9 cellular contexts compared by ENCODE assay signal in the genomic region with DNA sequence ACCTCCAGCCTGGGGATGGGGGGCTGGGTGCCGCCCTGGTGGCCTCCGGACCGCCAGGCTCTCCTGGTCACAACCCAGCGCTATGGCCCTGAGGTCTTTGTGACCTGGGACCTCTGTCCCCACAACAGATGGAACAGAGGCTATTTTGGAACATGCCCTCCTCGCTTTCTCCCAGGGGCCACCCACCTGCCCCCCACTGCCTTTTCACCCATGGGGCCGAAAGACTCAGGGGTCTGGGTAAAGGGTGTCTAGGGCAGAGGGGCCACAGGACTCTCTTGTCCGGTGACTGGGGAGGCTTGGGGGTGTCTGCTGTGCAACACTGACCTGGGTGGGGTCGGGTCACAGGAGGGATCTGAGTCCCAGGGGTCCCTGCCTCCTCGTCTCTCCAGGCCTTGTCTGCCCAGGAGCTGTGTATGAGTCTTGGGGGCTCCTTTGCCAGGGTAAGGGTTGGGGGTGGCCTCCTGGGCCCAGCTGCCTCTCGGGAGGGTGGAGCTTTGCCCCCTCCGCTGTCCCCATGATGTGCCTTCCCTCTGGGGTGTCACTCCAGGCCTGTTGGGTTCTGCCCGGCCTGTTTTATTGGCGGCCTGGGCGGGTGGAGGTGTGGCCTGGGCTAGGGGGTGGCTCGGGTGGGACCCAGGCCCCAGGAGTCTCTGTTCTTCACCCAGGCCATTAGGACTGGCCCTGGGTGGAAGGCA. TPM values are rescaled to one million over a fixed set of nuclear protein-coding genes. Genes with fewer than 3 reads are reported as not detected.
DNase-seq lines count a peak whose midpoint lies in the region; ATAC-seq, FAIRE-seq and TF ChIP-seq lines count a peak whose summit lies in the region.
"Had no signal": no experiment of that assay in that cellular context is flagged by ENCODE, and none has a peak within 500 bp of the region (broad histone marks: within the 10 kb centered on the region; RNA-seq: fewer than 3 reads in every experiment).

No MANE protein-coding gene starts in this region.

- H2BK120ac ChIP-seq in mesendoderm (ENCODE audit: low read depth, low read length), result peak overlapping the region; percentile 96

- no peak overlapping the region for H2AK5ac ChIP-seq in mesendoderm (ENCODE audit: low read length)

- H3K9me3 ChIP-seq in heart right ventricle (no peaks in the 10 kb centered on the region), K562 (replicated peaks; ENCODE audit: control insufficient read depth, insufficient read depth, low read depth, low read length) (no peaks in the 10 kb centered on the region), upper lobe of right lung (no peaks in the 10 kb centered on the region)

- peak overlapping the region in 7 of 10 donors; percentile 70 to 98 (median 87) for H3K27ac ChIP-seq in heart right ventricle
- H3K27ac ChIP-seq in K562 (ENCODE audit: extremely low read depth, low read depth, low read length), result peak overlapping the region; percentile 31
- peak overlapping the region; percentile 36 for H3K27ac ChIP-seq in mesendoderm (ENCODE audit: low read depth, low read length)
- peak overlapping the region; percentile 77 for H3K27ac ChIP-seq in upper lobe of right lung

- no peak for TF ChIP-seq POLR2A in K562 (conservative IDR thresholded peaks at IDR 0.05)

- no peak overlapping the region for H2BK15ac ChIP-seq in mesendoderm (replicated peaks; ENCODE audit: low read depth)

- POLR2A ChIA-PET in K562 (lab: Yijun Ruan, JAX), result no interaction called here

- H2BK5ac ChIP-seq in mesendoderm (ENCODE audit: low read length), result peak overlapping the region; percentile 49

- TF ChIP-seq EP300 in K562 (IDR thresholded peaks at IDR 0.05; ENCODE audit: low read length), result no peak

- H3K4ac ChIP-seq in mesendoderm (ENCODE audit: low read depth, low read length), result peak overlapping the region; percentile 99

- no peak for TF ChIP-seq CTCF in heart right ventricle (IDR thresholded peaks at IDR 0.05)
- no peak for TF ChIP-seq CTCF in K562 (IDR thresholded peaks at IDR 0.05 in 2 of 3, conservative IDR thresholded peaks at IDR 0.05 in 1 of 3; ENCODE audit: insufficient read depth in 2 of 3, low read depth in 1 of 3, low read length in 3 of 3)
- no peak for TF ChIP-seq CTCF in upper lobe of right lung (IDR thresholded peaks at IDR 0.05)

- H4K5ac ChIP-seq in mesendoderm (ENCODE audit: low read length), result no peak overlapping the region

- peak overlapping the region; percentile 89 for H3K56ac ChIP-seq in mesendoderm (ENCODE audit: low read length)

- H3K23ac ChIP-seq in mesendoderm (ENCODE audit: low read length), result peak overlapping the region; percentile 45

- FAIRE-seq in K562 (lab: Jason Lieb, UNC), result no peak
- FAIRE-seq: D721Med had no signal

- in situ Hi-C loops in K562 (cut with MboI), result no loop called here

- H3K4me1 ChIP-seq in heart right ventricle (peaks cover 12 to 51% (median 25%) of the 10 kb centered on the region in 9 donors), K562 (replicated peaks in 1 of 2; ENCODE audit: control insufficient read depth in 2 of 2, insufficient read depth in 2 of 2, low read length in 2 of 2) (peaks cover 5 to 74% of the 10 kb centered on the region in 2 experiments; a peak in 4 of 5 replicates), mesendoderm (ENCODE audit: control insufficient read depth, low read depth, low read length) (no peaks in the 10 kb centered on the region), upper lobe of right lung (peaks cover 14% of the 10 kb centered on the region)

- no peaks in the 10 kb centered on the region for H3K9me1 ChIP-seq in K562 (ENCODE audit: control insufficient read depth, insufficient read depth, low read length)

- no peak overlapping the region for H2AFZ ChIP-seq in K562 (ENCODE audit: low read depth, low read length)

- H3K4me2 ChIP-seq in K562 (ENCODE audit: insufficient read depth, low read length) (peak overlapping the region; percentile 34), mesendoderm (ENCODE audit: low read length) (peak overlapping the region; percentile 18)

- peak overlapping the region; percentile 76 for H4K8ac ChIP-seq in mesendoderm (ENCODE audit: low read depth, low read length)

- peak overlapping the region; percentile 100 for H3K18ac ChIP-seq in mesendoderm (ENCODE audit: low read length)

- no TSS peak for BruUV-seq in K562 (replicated peaks; lab: Mats Ljungman, UMichigan)

- peaks cover 80% of the 10 kb centered on the region for H3K79me2 ChIP-seq in K562 (ENCODE audit: control insufficient read depth, insufficient read depth, low read length)
- peaks cover 37% of the 10 kb centered on the region for H3K79me2 ChIP-seq in mesendoderm (ENCODE audit: control insufficient read depth, insufficient read depth, low read length)

- 67 to 71% methylated on average over 15 of the region's 15 CpGs for WGBS in heart right ventricle, 2 donors
- WGBS in K562 (ENCODE audit: insufficient coverage, low coverage, missing lambda C conversion rate), result 49% methylated on average over 12 of the region's 15 CpGs
- no CpG with 5 or more reads among the region's 15 CpGs for WGBS in mesendoderm (ENCODE audit: extremely low coverage, insufficient coverage, low lambda C conversion rate)

- H4K20me1 ChIP-seq in K562 (replicated peaks; ENCODE audit: control insufficient read depth, insufficient read depth, low read length), result no peaks in the 10 kb centered on the region; the same call in 1 of the 2 replicates

- H3K36me3 ChIP-seq in heart right ventricle (peaks cover 0 to 7% (median 0%) of the 10 kb centered on the region in 9 donors), K562 (ENCODE audit: control insufficient read depth, insufficient read depth, low read length) (peaks cover 44% of the 10 kb centered on the region; the same call in 2 of the 3 replicates), mesendoderm (ENCODE audit: control insufficient read depth, insufficient read depth, low read length) (peaks cover 2% of the 10 kb centered on the region), upper lobe of right lung (peaks cover 8% of the 10 kb centered on the region)

- H3K4me3 ChIP-seq in heart right ventricle (peak overlapping the region in 8 of 10 donors; percentile 67 to 99 (median 86)), K562 (peak overlapping the region; percentile 99), mesendoderm (ENCODE audit: low read length) (no peak overlapping the region), upper lobe of right lung (peak overlapping the region; percentile 91)

- CTCF ChIA-PET in K562 (lab: Yijun Ruan, JAX; ENCODE audit: low intra/inter-chr PET ratio), result interaction anchor here (0.5 kb wide), 1 partner anchor 278 kb away, joined by 3 read pairs; the partner anchor contains the start of gene STK11

- TF ChIP-seq RAD21 in K562 (CRISPR knock-in tag; conservative IDR thresholded peaks at IDR 0.05 in 1 of 2, IDR thresholded peaks at IDR 0.05 in 1 of 2), result no peak

- ATAC-seq in heart right ventricle (no peak), Right ventricle myocardium inferior (no peak), K562 (no peak), upper lobe of right lung (no peak)

- H3K9ac ChIP-seq in K562 (ENCODE audit: insufficient read depth in 1 of 2, low read depth in 2 of 2, low read length in 2 of 2), result peak overlapping the region; percentile 87 to 99; a peak in 3 of 4 replicates
- H3K9ac ChIP-seq in mesendoderm (ENCODE audit: low read length), result peak overlapping the region; percentile 78

- DNase-seq in heart right ventricle, result peak in 1 of 2 donors; percentile 14
- no peak for DNase-seq in Right ventricle myocardium inferior (ENCODE audit: missing footprints)
- DNase-seq in K562 (ENCODE audit: extremely low read depth in 1 of 4, low spot score in 3 of 4), result no peak
- DNase-seq in mesendoderm, result no peak
- no peak for DNase-seq in upper lobe of right lung
- no peak for DNase-seq in activated CD8-positive, alpha-beta memory T cell treated with anti-CD3 and anti-CD28 coated beads for 24 hours
- no peak for DNase-seq in globus pallidus (ENCODE audit: low spot score)
- no peak for DNase-seq in NCI-H69 (lab: John Stamatoyannopoulos, UW)

- H3K79me1 ChIP-seq in mesendoderm (ENCODE audit: low read length), result peaks cover 6% of the 10 kb centered on the region

- intact Hi-C loops in heart right ventricle (cut with DNase I) (loop anchor here in 4 of 10 donors (2.0 to 10.0 kb wide), 4 partner anchors 69 to 317 kb away; partner anchors contain the start of genes ATP5F1D (in 2 of the 4), CBARP (in 1 of the 4) and MIDN (in 1 of the 4)), Right ventricle myocardium inferior (cut with DNase I) (loop anchor here (10.0 kb wide), 1 partner anchor 317 kb away; the partner anchor contains the start of genes ATP5F1D and MIDN), K562 (cut with micrococcal nuclease) (no loop called here), upper lobe of right lung (cut with DNase I) (no loop called here)

- H3K27me3 ChIP-seq in heart right ventricle (no peaks in the 10 kb centered on the region), K562 (ENCODE audit: control insufficient read depth in 2 of 2, insufficient read depth in 2 of 2, low read length in 2 of 2) (no peaks in the 10 kb centered on the region), mesendoderm (ENCODE audit: insufficient read depth, low read length, poor library complexity) (no peaks in the 10 kb centered on the region), upper lobe of right lung (no peaks in the 10 kb centered on the region)

RNA-seq across cellular contexts. Expression of gene ARID3A, which starts 2.0 kb away (rescaled TPM):
- total RNA-seq in heart right ventricle (10 to 100 TPM in 1 of 10 donors, 1 to 10 TPM in 9; 3.0 to 11.7 (median 5.3) TPM), Right ventricle myocardium inferior (6.7 TPM), K562 (2014; rRNA removed) (55.2 and 62.0 TPM in 2 replicates), K562 (2014; rRNA removed; fragmentation: Illumina TruSeq; extraction: Trizol) (14.8 and 16.4 TPM in 2 replicates), K562 (2015; rRNA removed; fragmentation: Illumina TruSeq; extraction: Trizol) (39.0 and 41.3 TPM in 2 replicates), K562 (2021) (97.2 and 118 TPM in 2 replicates), upper lobe of right lung (16.1 TPM)
- polyA plus RNA-seq in heart right ventricle (1 to 10 TPM; 3.7 to 4.2 TPM), K562 (2011; rRNA removed) (27.9 and 44.1 TPM in 2 replicates), K562 (2014; fragmentation: Illumina TruSeq; extraction: Trizol) (31.2 and 62.4 TPM in 2 replicates), K562 (2014; fragmentation: Nextera tagmentation; extraction: Ambion mirVana) (1 to 10 TPM; 1.4 to 2.0 TPM), K562 (2014; rRNA removed) (31.0 and 46.7 TPM in 2 replicates)
- 89.0 and 254 TPM in 2 replicates for total RNA-seq in K562 (2011; cell fraction: chromatin; rRNA removed; ENCODE audit: low replicate concordance)
- 180 and 206 TPM in 2 replicates for total RNA-seq in K562 (2011; cell fraction: nucleolus; rRNA removed)
- total RNA-seq in K562 (2011; cell fraction: nucleoplasm; rRNA removed), result 120 and 121 TPM in 2 replicates
- polyA plus RNA-seq in K562 (2011; cell fraction: cytosol; rRNA removed), result 43.2 and 88.8 TPM in 2 replicates
- 58.8 and 128 TPM in 2 replicates for polyA plus RNA-seq in K562 (2011; cell fraction: nucleus; rRNA removed)
- polyA plus RNA-seq in K562 (2012), result 49.0 and 52.3 TPM in 2 replicates
- 36.2 and 53.3 TPM in 2 replicates for polyA minus RNA-seq in K562 (2011; rRNA and poly(A)+ RNA removed)
- polyA minus RNA-seq in K562 (2011; cell fraction: cytosol; rRNA and poly(A)+ RNA removed), result 119 and 167 TPM in 2 replicates
- polyA minus RNA-seq in K562 (2011; cell fraction: nucleus; rRNA and poly(A)+ RNA removed), result 45.8 and 47.4 TPM in 2 replicates
- 66.2 TPM for polyA plus RNA-seq in mesendoderm (2013, experiment 1 of 2)
- 69.1 TPM for polyA plus RNA-seq in mesendoderm (2013, experiment 2 of 2)

RNA-seq across cellular contexts. Expression of gene KISS1R, which starts 10.7 kb away (rescaled TPM):
- total RNA-seq in heart right ventricle, result not detected
- not detected for polyA plus RNA-seq in heart right ventricle
- not detected for total RNA-seq in Right ventricle myocardium inferior
- total RNA-seq in K562 (2011; cell fraction: chromatin; rRNA removed; ENCODE audit: low replicate concordance), result 13.9 and 50.0 TPM in 2 replicates
- 79.5 and 104 TPM in 2 replicates for total RNA-seq in K562 (2011; cell fraction: nucleolus; rRNA removed)
- 29.6 and 30.1 TPM in 2 replicates for total RNA-seq in K562 (2011; cell fraction: nucleoplasm; rRNA removed)
- 19.3 and 26.7 TPM in 2 replicates for total RNA-seq in K562 (2014; rRNA removed)
- 0.80 and 1.1 TPM in 2 replicates for total RNA-seq in K562 (2014; rRNA removed; fragmentation: Illumina TruSeq; extraction: Trizol)
- total RNA-seq in K562 (2015; rRNA removed; fragmentation: Illumina TruSeq; extraction: Trizol), result 2.0 and 2.7 TPM in 2 replicates
- total RNA-seq in K562 (2021), result 36.2 and 39.4 TPM in 2 replicates
- polyA plus RNA-seq in K562 (2011; rRNA removed), result 2.8 and 6.3 TPM in 2 replicates
- 4.3 and 59.2 TPM in 2 replicates for polyA plus RNA-seq in K562 (2011; cell fraction: cytosol; rRNA removed)
- polyA plus RNA-seq in K562 (2011; cell fraction: nucleus; rRNA removed), result 36.4 and 172 TPM in 2 replicates
- polyA plus RNA-seq in K562 (2012), result 6.9 and 23.9 TPM in 2 replicates
- 0.37 and 2.7 TPM in 2 replicates for polyA plus RNA-seq in K562 (2014; fragmentation: Illumina TruSeq; extraction: Trizol)
- under 1 TPM; 0.55 to 0.75 TPM for polyA plus RNA-seq in K562 (2014; fragmentation: Nextera tagmentation; extraction: Ambion mirVana)
- 17.3 and 26.8 TPM in 2 replicates for polyA plus RNA-seq in K562 (2014; rRNA removed)
- polyA minus RNA-seq in K562 (2011; rRNA and poly(A)+ RNA removed), result 0.30 and 1.8 TPM in 2 replicates
- polyA minus RNA-seq in K562 (2011; cell fraction: cytosol; rRNA and poly(A)+ RNA removed), result 5.8 and 14.1 TPM in 2 replicates
- 5.8 and 22.6 TPM in 2 replicates for polyA minus RNA-seq in K562 (2011; cell fraction: nucleus; rRNA and poly(A)+ RNA removed)
- 0.10 TPM for polyA plus RNA-seq in mesendoderm (2013, experiment 1 of 2)
- polyA plus RNA-seq in mesendoderm (2013, experiment 2 of 2), result 0.15 TPM
- not detected for total RNA-seq in upper lobe of right lung

RNA-seq across cellular contexts. Expression of gene R3HDM4, which starts 14.8 kb away (rescaled TPM):
- total RNA-seq in heart right ventricle (10 to 100 TPM; 16.3 to 30.6 (median 19.9) TPM), Right ventricle myocardium inferior (21.9 TPM), K562 (2014; rRNA removed) (63.2 and 75.6 TPM in 2 replicates), K562 (2014; rRNA removed; fragmentation: Illumina TruSeq; extraction: Trizol) (21.4 and 26.2 TPM in 2 replicates), K562 (2015; rRNA removed; fragmentation: Illumina TruSeq; extraction: Trizol) (44.6 and 46.1 TPM in 2 replicates), K562 (2021) (133 and 138 TPM in 2 replicates), upper lobe of right lung (50.7 TPM)
- polyA plus RNA-seq in heart right ventricle (10 to 100 TPM; 34.5 to 49.8 TPM), K562 (2011; rRNA removed) (59.0 and 93.9 TPM in 2 replicates), K562 (2014; fragmentation: Illumina TruSeq; extraction: Trizol) (87.6 and 109 TPM in 2 replicates), K562 (2014; fragmentation: Nextera tagmentation; extraction: Ambion mirVana) (1 to 10 TPM; 3.2 to 5.6 TPM), K562 (2014; rRNA removed) (140 and 154 TPM in 2 replicates)
- total RNA-seq in K562 (2011; cell fraction: chromatin; rRNA removed; ENCODE audit: low replicate concordance), result 66.6 and 166 TPM in 2 replicates
- total RNA-seq in K562 (2011; cell fraction: nucleolus; rRNA removed), result 109 and 113 TPM in 2 replicates
- total RNA-seq in K562 (2011; cell fraction: nucleoplasm; rRNA removed), result 92.6 and 119 TPM in 2 replicates
- polyA plus RNA-seq in K562 (2011; cell fraction: cytosol; rRNA removed), result 105 and 207 TPM in 2 replicates
- polyA plus RNA-seq in K562 (2011; cell fraction: nucleus; rRNA removed), result 149 and 223 TPM in 2 replicates
- polyA plus RNA-seq in K562 (2012), result 85.0 and 165 TPM in 2 replicates
- polyA minus RNA-seq in K562 (2011; rRNA and poly(A)+ RNA removed), result 11.6 and 16.6 TPM in 2 replicates
- polyA minus RNA-seq in K562 (2011; cell fraction: cytosol; rRNA and poly(A)+ RNA removed), result 30.8 and 60.9 TPM in 2 replicates
- polyA minus RNA-seq in K562 (2011; cell fraction: nucleus; rRNA and poly(A)+ RNA removed), result 22.8 and 25.2 TPM in 2 replicates
- polyA plus RNA-seq in mesendoderm (2013, experiment 1 of 2), result 56.1 TPM
- 56.0 TPM for polyA plus RNA-seq in mesendoderm (2013, experiment 2 of 2)

RNA-seq across cellular contexts. Expression of gene RNU6-9, which starts 34.6 kb away (rescaled TPM):
- total RNA-seq in heart right ventricle (not detected), Right ventricle myocardium inferior (not detected), K562 (2014; rRNA removed) (not detected in 2 replicates), K562 (2014; rRNA removed; fragmentation: Illumina TruSeq; extraction: Trizol) (not detected in 2 replicates), K562 (2015; rRNA removed; fragmentation: Illumina TruSeq; extraction: Trizol) (not detected in 2 replicates), K562 (2021) (not detected in 2 replicates), upper lobe of right lung (not detected)
- polyA plus RNA-seq in heart right ventricle (not detected), K562 (2011; rRNA removed) (not detected in 2 replicates), K562 (2014; fragmentation: Illumina TruSeq; extraction: Trizol) (not detected in 2 replicates), K562 (2014; fragmentation: Nextera tagmentation; extraction: Ambion mirVana) (not detected), K562 (2014; rRNA removed) (not detected in 2 replicates)
- not detected in 2 replicates for total RNA-seq in K562 (2011; cell fraction: chromatin; rRNA removed; ENCODE audit: low replicate concordance)
- total RNA-seq in K562 (2011; cell fraction: nucleolus; rRNA removed), result not detected in 2 replicates
- total RNA-seq in K562 (2011; cell fraction: nucleoplasm; rRNA removed), result not detected in 2 replicates
- not detected in 2 replicates for polyA plus RNA-seq in K562 (2011; cell fraction: cytosol; rRNA removed)
- polyA plus RNA-seq in K562 (2011; cell fraction: nucleus; rRNA removed), result not detected in 2 replicates
- polyA plus RNA-seq in K562 (2012), result not detected in 2 replicates
- under 0.01 TPM in 2 replicates for polyA minus RNA-seq in K562 (2011; rRNA and poly(A)+ RNA removed)
- polyA minus RNA-seq in K562 (2011; cell fraction: cytosol; rRNA and poly(A)+ RNA removed), result 667 TPM in 1 of 2 replicates, not detected in the other
- polyA minus RNA-seq in K562 (2011; cell fraction: nucleus; rRNA and poly(A)+ RNA removed), result under 0.01 TPM in 1 of 2 replicates, not detected in the other
- polyA plus RNA-seq in mesendoderm (2013, experiment 1 of 2), result not detected
- not detected for polyA plus RNA-seq in mesendoderm (2013, experiment 2 of 2)

RNA-seq across cellular contexts. Expression of gene MED16, which starts 34.9 kb away (rescaled TPM):
- 10 to 100 TPM; 17.6 to 37.4 (median 26.2) TPM for total RNA-seq in heart right ventricle
- polyA plus RNA-seq in heart right ventricle, result 10 to 100 TPM; 31.0 to 42.9 TPM
- total RNA-seq in Right ventricle myocardium inferior, result 23.5 TPM
- total RNA-seq in K562 (2011; cell fraction: chromatin; rRNA removed; ENCODE audit: low replicate concordance), result 28.6 and 108 TPM in 2 replicates
- total RNA-seq in K562 (2011; cell fraction: nucleolus; rRNA removed), result 71.0 and 80.0 TPM in 2 replicates
- 33.8 and 41.3 TPM in 2 replicates for total RNA-seq in K562 (2011; cell fraction: nucleoplasm; rRNA removed)
- total RNA-seq in K562 (2014; rRNA removed), result 15.6 and 22.1 TPM in 2 replicates
- 1.2 and 1.8 TPM in 2 replicates for total RNA-seq in K562 (2014; rRNA removed; fragmentation: Illumina TruSeq; extraction: Trizol)
- 8.6 and 9.3 TPM in 2 replicates for total RNA-seq in K562 (2015; rRNA removed; fragmentation: Illumina TruSeq; extraction: Trizol)
- 59.6 and 59.9 TPM in 2 replicates for total RNA-seq in K562 (2021)
- 10.3 and 26.2 TPM in 2 replicates for polyA plus RNA-seq in K562 (2011; rRNA removed)
- 36.6 and 87.3 TPM in 2 replicates for polyA plus RNA-seq in K562 (2011; cell fraction: cytosol; rRNA removed)
- polyA plus RNA-seq in K562 (2011; cell fraction: nucleus; rRNA removed), result 34.7 and 60.1 TPM in 2 replicates
- polyA plus RNA-seq in K562 (2012), result 34.1 and 52.5 TPM in 2 replicates
- 7.1 and 20.0 TPM in 2 replicates for polyA plus RNA-seq in K562 (2014; fragmentation: Illumina TruSeq; extraction: Trizol)
- polyA plus RNA-seq in K562 (2014; fragmentation: Nextera tagmentation; extraction: Ambion mirVana), result 1 to 10 TPM in 1 of 2 experiments, under 1 TPM in 1; 0.89 to 1.3 TPM
- polyA plus RNA-seq in K562 (2014; rRNA removed), result 21.2 and 30.2 TPM in 2 replicates
- polyA minus RNA-seq in K562 (2011; rRNA and poly(A)+ RNA removed), result 10.3 and 15.6 TPM in 2 replicates
- 72.1 and 84.4 TPM in 2 replicates for polyA minus RNA-seq in K562 (2011; cell fraction: cytosol; rRNA and poly(A)+ RNA removed)
- polyA minus RNA-seq in K562 (2011; cell fraction: nucleus; rRNA and poly(A)+ RNA removed), result 33.7 and 37.4 TPM in 2 replicates
- 34.1 TPM for polyA plus RNA-seq in mesendoderm (2013, experiment 1 of 2)
- polyA plus RNA-seq in mesendoderm (2013, experiment 2 of 2), result 33.8 TPM
- 51.8 TPM for total RNA-seq in upper lobe of right lung

Comparison
In these comparisons a context has a peak if more than half of its experiments do, and no peak if none do; other contexts are left out.
1. H3K27ac ChIP-seq: peak in every context shown above with its lines; median percentile 87 in heart right ventricle; 77 in upper lobe of right lung; 36 in mesendoderm; 31 in K562.